ENCODE assay signal across 8 cellular contexts in genomic region chr11:113532697-113533424, GRCh38. TPM values are rescaled to one million over a fixed set of nuclear protein-coding genes. Genes with fewer than 3 reads are reported as not detected.
DNase-seq lines count a peak whose midpoint lies in the region; ATAC-seq and TF ChIP-seq lines count a peak whose summit lies in the region.

No MANE protein-coding gene starts in this region.

- peaks cover 26% of the 10 kb centered on the region for H3K27me3 Mint-ChIP-seq in activated T-cell treated with anti-CD3 and anti-CD28 coated beads, Interleukin-2, amount 50 U/mL, for 4 hours (ENCODE audit: low read depth)

- H3K9me3 ChIP-seq in PC-9 (ENCODE audit: insufficient read depth, low read depth) (peaks cover 3% of the 10 kb centered on the region; the same call in 1 of the 2 replicates), neutrophil (no peaks in the 10 kb centered on the region), suprapubic skin (no peaks in the 10 kb centered on the region)

- no peak for TF ChIP-seq EP300 in suprapubic skin (IDR thresholded peaks at IDR 0.05)

- no TSS peak for BruUV-seq in PC-9 (replicated peaks; lab: Mats Ljungman, UMichigan)

- no peaks in the 10 kb centered on the region for H3F3A ChIP-seq in PC-9 (ENCODE audit: insufficient read depth, low read depth)

- intact Hi-C loops in PC-9 (cut with micrococcal nuclease; ENCODE audit: unreplicated experiment), result loop anchor here (1.0 to 10.0 kb wide), 3 partner anchors 198 to 732 kb away; no protein-coding TSS in a partner anchor

- TF ChIP-seq CTCF in PC-9 (conservative IDR thresholded peaks at IDR 0.05), result peak; percentile 90
- TF ChIP-seq CTCF in fibroblast of the aortic adventitia (IDR thresholded peaks at IDR 0.05; ENCODE audit: insufficient read depth, low read length), result peak; percentile 96
- peak; percentile 40 for TF ChIP-seq CTCF in neutrophil (IDR thresholded peaks at IDR 0.05)
- peak; percentile 70 to 88 for TF ChIP-seq CTCF in suprapubic skin (IDR thresholded peaks at IDR 0.05)

- peak in 1 of 2 donors; percentile 51 for ATAC-seq in activated T-cell treated with anti-CD3 and anti-CD28 coated beads, Interleukin-2, amount 50 U/mL, for 4 hours
- no peak for ATAC-seq in GM21447 (IDR thresholded peaks at IDR 0.05; ENCODE audit: unreplicated experiment)

- H3K4me2 ChIP-seq in PC-9, result no peak overlapping the region

- TF ChIP-seq POLR2A in suprapubic skin (IDR thresholded peaks at IDR 0.05), result no peak

- H3K79me2 ChIP-seq in PC-9 (ENCODE audit: low read depth), result no peaks in the 10 kb centered on the region

- H3K36me3 ChIP-seq in PC-9 (ENCODE audit: low read depth) (no peaks in the 10 kb centered on the region), neutrophil (no peaks in the 10 kb centered on the region), suprapubic skin (no peaks in the 10 kb centered on the region)

- POLR2A ChIA-PET in PC-9 (lab: Charles Lee; ENCODE audit: unreplicated experiment), result no interaction called here

- H3K4me3 ChIP-seq in PC-9 (no peak overlapping the region), fibroblast of the aortic adventitia (ENCODE audit: low read depth, low read length) (no peak overlapping the region), neutrophil (ENCODE audit: low read depth in 1 of 2, low read length in 1 of 2) (no peak overlapping the region), suprapubic skin (no peak overlapping the region)

- no peaks in the 10 kb centered on the region for H3K9me2 ChIP-seq in PC-9 (ENCODE audit: insufficient read depth)

- no peak overlapping the region for H3K4me3 Mint-ChIP-seq in activated T-cell treated with anti-CD3 and anti-CD28 coated beads, Interleukin-2, amount 50 U/mL, for 4 hours

- no peak overlapping the region for H2AFZ ChIP-seq in PC-9

- H4K20me1 ChIP-seq in PC-9 (ENCODE audit: insufficient read depth), result no peaks in the 10 kb centered on the region

- peak; percentile 81 for DNase-seq in DMS53 treated with DMSO at 0.1 percent for 48 hours (lab: John Stamatoyannopoulos, UW; ENCODE audit: unreplicated experiment)
- DNase-seq in KG1 (lab: John Stamatoyannopoulos, UW), result peak; percentile 11
- DNase-seq in PC-9, result peak in 1 of 2 experiments; percentile 57
- DNase-seq in activated T-cell treated with anti-CD3 and anti-CD28 coated beads, Interleukin-2, amount 50 U/mL, for 4 hours, result peak; percentile 51
- peak; percentile 83 for DNase-seq in fibroblast of the aortic adventitia (ENCODE audit: low read depth)
- DNase-seq in suprapubic skin (ENCODE audit: low spot score in 2 of 2), result peak in 1 of 2 donors; percentile 80

- no peaks in the 10 kb centered on the region for H3K36me3 Mint-ChIP-seq in activated T-cell treated with anti-CD3 and anti-CD28 coated beads, Interleukin-2, amount 50 U/mL, for 4 hours (ENCODE audit: insufficient read depth)

- H3K9me3 Mint-ChIP-seq in activated T-cell treated with anti-CD3 and anti-CD28 coated beads, Interleukin-2, amount 50 U/mL, for 4 hours, result no peaks in the 10 kb centered on the region

- no peaks in the 10 kb centered on the region for H3K4me1 Mint-ChIP-seq in activated T-cell treated with anti-CD3 and anti-CD28 coated beads, Interleukin-2, amount 50 U/mL, for 4 hours (ENCODE audit: low read depth)

- CTCF ChIA-PET in PC-9 (lab: Charles Lee), result interaction anchor here (0.8 kb wide), 1 partner anchor 944 kb away, joined by 3 read pairs; no protein-coding TSS in a partner anchor

- H3K27me3 ChIP-seq in PC-9 (ENCODE audit: insufficient read depth, low read depth), result peaks cover 51% of the 10 kb centered on the region
- peaks cover 32% of the 10 kb centered on the region for H3K27me3 ChIP-seq in neutrophil
- H3K27me3 ChIP-seq in suprapubic skin, result no peaks in the 10 kb centered on the region

- H3K4me1 ChIP-seq in PC-9 (replicated peaks; ENCODE audit: insufficient read depth) (no peaks in the 10 kb centered on the region), neutrophil (ENCODE audit: control insufficient read depth in 1 of 2, insufficient read depth in 1 of 2, low read depth in 1 of 2, low read length in 1 of 2) (no peaks in the 10 kb centered on the region), suprapubic skin (no peaks in the 10 kb centered on the region)

- 10% methylated on average over 9 of the region's 9 CpGs for WGBS in suprapubic skin

- H3K27ac ChIP-seq in PC-9 (no peak overlapping the region), neutrophil (no peak overlapping the region), suprapubic skin (no peak overlapping the region)

RNA-seq across cellular contexts. Expression of gene DRD2, which starts 57.7 kb away (rescaled TPM):
- not detected in 2 replicates for total RNA-seq in PC-9 (2021)
- total RNA-seq in activated T-cell treated with anti-CD3 and anti-CD28 coated beads, Interleukin-2, amount 50 U/mL, for 4 hours, result not detected
- total RNA-seq in fibroblast of the aortic adventitia (ENCODE audit: low replicate concordance), result not detected in 2 replicates
- total RNA-seq in suprapubic skin, result 1 to 10 TPM in 1 of 4 donors, under 1 TPM in 1, not detected in 2; 0.16 to 1.8 TPM

Comparison
In these comparisons a context has a peak if more than half of its experiments do, and no peak if none do; other contexts are left out.
1. CTCF ChIP-seq: peak in every context shown above with its lines; median percentile 96 in fibroblast of the aortic adventitia; 90 in PC-9; 79 in suprapubic skin; 40 in neutrophil.